10 cellular contexts compared by ENCODE assay signal in the genomic region with DNA sequence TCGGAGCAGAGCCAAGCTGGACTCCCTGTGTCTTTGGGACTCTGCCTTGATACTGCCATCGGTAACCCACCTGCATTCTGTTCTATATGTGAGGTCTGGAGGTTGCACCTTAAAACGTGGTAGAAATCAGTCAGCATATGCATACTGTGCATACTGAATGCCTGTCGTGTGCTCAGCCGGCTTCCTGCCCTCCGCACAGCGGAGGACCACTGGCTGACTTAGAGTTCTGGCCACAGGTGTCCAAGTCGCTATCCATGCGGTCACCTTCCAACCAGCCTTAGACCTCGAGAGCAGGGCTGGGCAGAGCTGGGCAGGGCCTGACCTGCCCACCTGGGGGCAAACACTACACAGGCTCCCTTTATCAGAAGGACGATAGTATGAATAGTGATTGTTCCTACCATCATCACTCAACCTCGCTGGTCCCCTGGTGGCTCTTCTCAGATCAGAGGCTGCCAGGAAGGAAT.
DNase-seq lines count a peak whose midpoint lies in the region; ATAC-seq, FAIRE-seq and TF ChIP-seq lines count a peak whose summit lies in the region.
"Had no signal": no experiment of that assay in that cellular context is flagged by ENCODE, and none has a peak within 500 bp of the region (broad histone marks: within the 10 kb centered on the region; RNA-seq: fewer than 3 reads in every experiment).

No MANE protein-coding gene starts in this region.

- no peaks in the 10 kb centered on the region for H3K9me3 Mint-ChIP-seq in central memory CD8-positive, alpha-beta T cell
- no peaks in the 10 kb centered on the region for H3K9me3 Mint-ChIP-seq in stimulated activated effector memory CD8-positive, alpha-beta T cell treated with anti-CD3 and anti-CD28 coated beads, Interleukin-12 subunit alpha, Interleukin-12 subunit beta, amount 100 ng/mL, for 72 hours

- CTCF ChIA-PET in RWPE1 (lab: Yijun Ruan, JAX), result no interaction called here

- 0 out of 2 replicates have a peak, but pooled peaks have one; percentile 14 for TF ChIP-seq POLR2A in Raji (IDR thresholded peaks at IDR 0.05; ENCODE audit: insufficient read depth, low read depth, low read length)

- H3K36me3 ChIP-seq in DOHH2 (ENCODE audit: control insufficient read depth, low read length), result peaks cover 59% of the 10 kb centered on the region

- no peaks in the 10 kb centered on the region for H3K9me3 ChIP-seq in DOHH2 (ENCODE audit: control insufficient read depth, insufficient read depth, low read length)

- DNase-seq in central memory CD8-positive, alpha-beta T cell (ENCODE audit: low spot score in 2 of 2), result no peak
- no peak for DNase-seq in stimulated activated effector memory CD8-positive, alpha-beta T cell treated with anti-CD3 and anti-CD28 coated beads, Interleukin-12 subunit alpha, Interleukin-12 subunit beta, amount 100 ng/mL, for 72 hours (ENCODE audit: low spot score in 2 of 2)
- no peak for DNase-seq in RCC 7860 (ENCODE audit: low spot score)
- no peak for DNase-seq in RWPE1 (ENCODE audit: low spot score)
- DNase-seq: foreskin keratinocyte had no signal

- no peak for TF ChIP-seq CTCF in DOHH2 (IDR thresholded peaks at IDR 0.05; ENCODE audit: low read depth, low read length, poor library complexity, severe bottlenecking)
- TF ChIP-seq CTCF in RWPE1 (conservative IDR thresholded peaks at IDR 0.05; ENCODE audit: low read depth), result no peak

- no peak for ATAC-seq in central memory CD8-positive, alpha-beta T cell (replicated peaks; ENCODE audit: extremely low read depth, poor library complexity, severe bottlenecking)
- ATAC-seq in stimulated activated effector memory CD8-positive, alpha-beta T cell treated with anti-CD3 and anti-CD28 coated beads, Interleukin-12 subunit alpha, Interleukin-12 subunit beta, amount 100 ng/mL, for 72 hours, result no peak
- ATAC-seq in HG02938 (IDR thresholded peaks at IDR 0.05; ENCODE audit: unreplicated experiment), result no peak

- H3K27ac Mint-ChIP-seq in central memory CD8-positive, alpha-beta T cell (ENCODE audit: low read depth), result peak overlapping the region; percentile 92
- peak overlapping the region; percentile 85 for H3K27ac Mint-ChIP-seq in stimulated activated effector memory CD8-positive, alpha-beta T cell treated with anti-CD3 and anti-CD28 coated beads, Interleukin-12 subunit alpha, Interleukin-12 subunit beta, amount 100 ng/mL, for 72 hours

- H3K79me2 ChIP-seq in DOHH2 (ENCODE audit: control insufficient read depth, low read length), result peaks cover 43% of the 10 kb centered on the region

- no peaks in the 10 kb centered on the region for H3K27me3 ChIP-seq in DOHH2 (ENCODE audit: control insufficient read depth, low read length)

- POLR2A ChIA-PET in RWPE1 (lab: Yijun Ruan, JAX; ENCODE audit: low non-redundant PET), result no interaction called here

- H3F3A ChIP-seq in DOHH2 (ENCODE audit: control insufficient read depth, insufficient read depth), result peaks cover 26% of the 10 kb centered on the region

- H3K9me2 ChIP-seq in DOHH2 (replicated peaks; ENCODE audit: control insufficient read depth, low read length), result no peaks in the 10 kb centered on the region

- FAIRE-seq in RCC 7860 (lab: Jason Lieb, UNC), result no peak
- FAIRE-seq: islet of Langerhans had no signal

- peak overlapping the region; percentile 87 for H3K4me3 Mint-ChIP-seq in central memory CD8-positive, alpha-beta T cell
- H3K4me3 Mint-ChIP-seq in stimulated activated effector memory CD8-positive, alpha-beta T cell treated with anti-CD3 and anti-CD28 coated beads, Interleukin-12 subunit alpha, Interleukin-12 subunit beta, amount 100 ng/mL, for 72 hours, result peak overlapping the region; percentile 86

- H3K4me2 ChIP-seq in DOHH2 (ENCODE audit: low read length), result peak overlapping the region; percentile 80

- H3K36me3 Mint-ChIP-seq in central memory CD8-positive, alpha-beta T cell (ENCODE audit: insufficient read depth), result peaks cover 49% of the 10 kb centered on the region
- H3K36me3 Mint-ChIP-seq in stimulated activated effector memory CD8-positive, alpha-beta T cell treated with anti-CD3 and anti-CD28 coated beads, Interleukin-12 subunit alpha, Interleukin-12 subunit beta, amount 100 ng/mL, for 72 hours, result peaks cover 87% of the 10 kb centered on the region

- H3K4me1 Mint-ChIP-seq in central memory CD8-positive, alpha-beta T cell, result peaks cover 84% of the 10 kb centered on the region
- H3K4me1 Mint-ChIP-seq in stimulated activated effector memory CD8-positive, alpha-beta T cell treated with anti-CD3 and anti-CD28 coated beads, Interleukin-12 subunit alpha, Interleukin-12 subunit beta, amount 100 ng/mL, for 72 hours, result peaks cover 88% of the 10 kb centered on the region

- H3K4me1 ChIP-seq in DOHH2 (ENCODE audit: control insufficient read depth, low read length), result peaks cover 92% of the 10 kb centered on the region
- H3K4me1 ChIP-seq: foreskin keratinocyte had no signal

- H4K20me1 ChIP-seq in DOHH2 (ENCODE audit: control insufficient read depth, insufficient read depth, low read depth, low read length), result no peaks in the 10 kb centered on the region

- peak overlapping the region; percentile 93 for H3K4me3 ChIP-seq in DOHH2 (ENCODE audit: low read length)
- H3K4me3 ChIP-seq: GM23248 had no signal

- H3K27me3 Mint-ChIP-seq in central memory CD8-positive, alpha-beta T cell, result no peaks in the 10 kb centered on the region

- H3K27ac ChIP-seq in DOHH2 (ENCODE audit: low read depth, low read length) (peak overlapping the region; percentile 96), RWPE1 (no peak overlapping the region)
- H3K27ac ChIP-seq: foreskin keratinocyte, GM23248 had no signal
